In the genomic region with DNA sequence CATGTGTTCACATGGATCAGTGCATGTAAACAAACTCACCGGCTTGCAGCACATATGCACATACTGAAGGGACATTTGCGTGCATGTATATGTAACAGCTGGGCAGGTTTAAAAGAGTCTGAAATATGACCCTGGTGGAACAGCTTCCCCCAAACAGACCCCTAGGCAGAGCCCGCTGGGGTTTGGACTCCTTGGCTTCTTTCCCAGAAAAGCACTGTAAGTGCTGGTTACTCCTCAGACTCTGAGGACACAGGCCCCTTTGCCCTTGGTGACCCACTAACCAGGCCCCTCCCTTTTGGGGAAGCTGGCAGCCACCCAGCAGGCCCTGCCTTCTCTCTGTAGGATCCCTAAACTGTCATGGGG, we compare ENCODE assay signal across 17 cellular contexts.
A peak's percentile ranks its signal among the peaks of the same experiment; 100 is the strongest.
DNase-seq lines count a peak whose midpoint lies in the region; ATAC-seq and TF ChIP-seq lines count a peak whose summit lies in the region.
"Had no signal": no experiment of that assay in that cellular context is flagged by ENCODE, and none has a peak within 500 bp of the region (broad histone marks: within the 10 kb centered on the region; RNA-seq: fewer than 3 reads in every experiment).

No MANE protein-coding gene starts in this region.

- H3K36me3 Mint-ChIP-seq in type B pancreatic cell, result no peaks in the 10 kb centered on the region

- H3K9me3 ChIP-seq in lower lobe of right lung, result no peaks in the 10 kb centered on the region
- H3K9me3 ChIP-seq: breast epithelium, esophagus muscularis mucosa, stomach had no signal

- H3K27ac Mint-ChIP-seq in type B pancreatic cell, result no peak overlapping the region
- H3K27ac Mint-ChIP-seq: activated T-cell treated with anti-CD3 and anti-CD28 coated beads, Interleukin-2, amount 50 U/mL, for 72 hours had no signal

- H3K9me3 Mint-ChIP-seq in type B pancreatic cell, result no peaks in the 10 kb centered on the region
- H3K9me3 Mint-ChIP-seq: activated T-cell treated with anti-CD3 and anti-CD28 coated beads, Interleukin-2, amount 50 U/mL, for 72 hours had no signal

- peaks cover 55% of the 10 kb centered on the region for H3K4me1 Mint-ChIP-seq in type B pancreatic cell (ENCODE audit: unreplicated experiment)

- H3K36me3 ChIP-seq in lower lobe of right lung (no peaks in the 10 kb centered on the region), H7 (replicated peaks; ENCODE audit: control insufficient read depth, insufficient read depth, low read length) (no peaks in the 10 kb centered on the region)
- H3K36me3 ChIP-seq: breast epithelium, stomach had no signal

- peaks cover 4% of the 10 kb centered on the region for H3K4me1 ChIP-seq in lower lobe of right lung
- H3K4me1 ChIP-seq: breast epithelium had no signal

- no peaks in the 10 kb centered on the region for H3K27me3 ChIP-seq in lower lobe of right lung (ENCODE audit: low read depth)
- H3K27me3 ChIP-seq in H7 (ENCODE audit: control insufficient read depth, insufficient read depth, low read length), result no peaks in the 10 kb centered on the region
- H3K27me3 ChIP-seq: breast epithelium, esophagus muscularis mucosa, stomach had no signal

- H3K4me3 Mint-ChIP-seq in type B pancreatic cell, result peak overlapping the region; percentile 77
- H3K4me3 Mint-ChIP-seq: activated T-cell treated with anti-CD3 and anti-CD28 coated beads, Interleukin-2, amount 50 U/mL, for 72 hours had no signal

- DNase-seq in left cardiac atrium (peak; percentile 36), cardiac septum (ENCODE audit: low spot score) (no peak), NCI-H526 treated with DMSO at 0.1 percent for 48 hours (lab: John Stamatoyannopoulos, UW) (peak; percentile 53), fibroblast of gingiva (ENCODE audit: low read depth) (peak; percentile 52), type B pancreatic cell (ENCODE audit: extremely low spot score, unreplicated experiment) (no peak), hepatic stellate cell (ENCODE audit: low spot score) (no peak), lower lobe of right lung (no peak), H7 (no peak)
- DNase-seq: ACHN; activated T-cell treated with anti-CD3 and anti-CD28 coated beads, Interleukin-2, amount 50 U/mL, for 72 hours; KG1; kidney glomerular epithelial cell; nucleus accumbens; PC-9; stomach had no signal

- TF ChIP-seq CTCF in type B pancreatic cell (conservative IDR thresholded peaks at IDR 0.05), result no peak
- no peak for TF ChIP-seq CTCF in lower lobe of right lung (IDR thresholded peaks at IDR 0.05)

- H3K27me3 Mint-ChIP-seq in type B pancreatic cell, result no peaks in the 10 kb centered on the region

- intact Hi-C loops in left cardiac atrium (cut with DNase I) (no loop called here), cardiac septum (cut with DNase I) (no loop called here), lower lobe of right lung (cut with DNase I) (no loop called here)

- ATAC-seq in left cardiac atrium, result peak in 1 of 2 donors; percentile 56
- no peak for ATAC-seq in lower lobe of right lung
- ATAC-seq: activated T-cell treated with anti-CD3 and anti-CD28 coated beads, Interleukin-2, amount 50 U/mL, for 72 hours had no signal

- H3K27ac ChIP-seq in lower lobe of right lung, result no peak overlapping the region
- H3K27ac ChIP-seq: esophagus muscularis mucosa, PC-9 had no signal

- H3K4me3 ChIP-seq in lower lobe of right lung (no peak overlapping the region), H7 (ENCODE audit: insufficient read depth, low read depth, low read length) (no peak overlapping the region)
- H3K4me3 ChIP-seq: breast epithelium, esophagus muscularis mucosa, PC-9, stomach had no signal

Comparison
In these comparisons a context has a peak if more than half of its experiments do, and no peak if none do; other contexts are left out.
1. DNase-seq: peak in left cardiac atrium (single experiment), NCI-H526 treated with DMSO at 0.1 percent for 48 hours (single experiment) and fibroblast of gingiva (single experiment); none in cardiac septum (single experiment), type B pancreatic cell (single experiment), hepatic stellate cell (single experiment), lower lobe of right lung (single experiment) and H7 (single experiment).